Comparison of ENCODE assay signal across 10 cellular contexts in the genomic region with DNA sequence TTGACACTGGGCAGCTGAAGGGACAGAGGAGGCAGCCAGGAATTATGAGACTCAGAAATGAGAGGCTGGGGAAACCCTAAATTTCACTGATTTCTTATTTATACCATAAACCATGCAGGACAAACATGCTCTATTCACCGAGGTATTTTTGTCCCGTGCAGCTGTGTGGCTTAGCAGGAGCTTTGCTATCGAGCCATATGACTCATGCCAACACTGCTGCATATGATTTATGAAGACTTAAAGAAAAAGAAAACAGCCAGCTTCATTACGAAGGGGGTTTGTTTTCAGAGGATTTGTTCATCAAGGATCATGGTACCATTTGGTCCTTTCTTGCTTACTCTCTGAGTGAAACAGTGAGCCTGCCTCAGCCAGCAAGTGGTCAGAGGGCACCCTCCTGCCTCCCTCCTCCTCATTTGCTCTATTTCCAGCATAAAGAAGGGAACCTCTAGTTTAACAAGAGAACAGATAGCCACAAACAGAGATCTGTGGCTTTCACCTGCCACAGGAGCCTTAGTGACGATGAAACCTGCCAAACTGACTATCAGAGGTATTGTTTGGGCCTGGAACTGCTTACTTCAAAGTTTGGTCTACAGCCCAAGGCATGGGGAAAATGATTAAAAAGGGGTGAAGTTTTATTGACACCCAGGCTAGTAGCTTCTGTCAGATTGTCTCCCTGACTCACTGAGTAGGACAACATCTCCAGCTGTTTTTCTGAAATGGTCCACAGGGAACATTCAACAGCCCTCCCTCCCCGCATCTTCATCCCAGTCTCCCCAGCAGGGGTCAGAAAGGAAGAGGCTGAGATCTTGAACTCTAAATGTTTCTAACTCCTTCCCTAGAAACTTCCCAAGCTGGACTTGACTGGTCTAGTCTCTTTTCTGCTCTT.
DNase-seq lines count a peak whose midpoint lies in the region; ATAC-seq and TF ChIP-seq lines count a peak whose summit lies in the region.
"Had no signal": no experiment of that assay in that cellular context is flagged by ENCODE, and none has a peak within 500 bp of the region (broad histone marks: within the 10 kb centered on the region; RNA-seq: fewer than 3 reads in every experiment).

No MANE protein-coding gene starts in this region.

- H2AFZ ChIP-seq in hepatocyte, result no peak overlapping the region

- peak overlapping the region; percentile 19 for H3K4me3 Mint-ChIP-seq in activated T-helper 17 cell treated with anti-CD3 and anti-CD28 coated beads, Interleukin-2, amount 50 U/mL, for 72 hours

- WGBS in hepatocyte (ENCODE audit: low lambda C conversion rate, missing lambda C conversion rate), result 66% methylated on average over 6 of the region's 6 CpGs

- H3K27ac ChIP-seq in A673 (ENCODE audit: low read depth, low read length, poor library complexity, severe bottlenecking), result no peak overlapping the region
- H3K27ac ChIP-seq in hepatocyte, result peak overlapping the region; percentile 65
- H3K27ac ChIP-seq: epithelial cell of prostate had no signal

- TF ChIP-seq CTCF in A673 (conservative IDR thresholded peaks at IDR 0.05; ENCODE audit: low read depth, low read length) (no peak), HFF-Myc (IDR thresholded peaks at IDR 0.05; ENCODE audit: low read depth, low read length, missing control alignments) (peak; percentile 12), hepatocyte (IDR thresholded peaks at IDR 0.05; ENCODE audit: poor library complexity) (no peak)

- peaks cover 7% of the 10 kb centered on the region for H3K4me1 Mint-ChIP-seq in activated T-helper 17 cell treated with anti-CD3 and anti-CD28 coated beads, Interleukin-2, amount 50 U/mL, for 72 hours

- H4K20me1 ChIP-seq in hepatocyte (ENCODE audit: insufficient read depth, poor library complexity, severe bottlenecking), result no peaks in the 10 kb centered on the region

- no peak overlapping the region for H3K4me3 ChIP-seq in A673 (ENCODE audit: low read depth, low read length, poor library complexity, severe bottlenecking)
- H3K4me3 ChIP-seq in HFF-Myc (replicated peaks; ENCODE audit: low read depth, low read length), result no peak overlapping the region
- no peak overlapping the region for H3K4me3 ChIP-seq in hepatocyte

- H3K9me3 ChIP-seq in A673 (ENCODE audit: low read depth, low read length, poor library complexity, severe bottlenecking) (no peaks in the 10 kb centered on the region), hepatocyte (ENCODE audit: low read depth) (no peaks in the 10 kb centered on the region)

- intact Hi-C loops in A673 (cut with micrococcal nuclease; ENCODE audit: unreplicated experiment), result no loop called here

- POLR2A ChIA-PET in A673 (lab: Charles Lee; ENCODE audit: low non-redundant PET), result interaction anchor here (0.5 kb wide), 1 partner anchor 139 kb away, joined by 5 read pairs; no protein-coding TSS in a partner anchor

- DNase-seq in A673 (ENCODE audit: low spot score) (peak; percentile 38), HFF-Myc (ENCODE audit: extremely low read depth, low read depth) (no peak), hepatocyte (ENCODE audit: low spot score) (peak; percentile 46), T1000 (lab: John Stamatoyannopoulos, UW) (no peak), NCI-H345 treated with DMSO at 0.1 percent for 48 hours (lab: John Stamatoyannopoulos, UW; ENCODE audit: unreplicated experiment) (no peak)
- DNase-seq: DND-41 had no signal

- H3K4me1 ChIP-seq in A673 (ENCODE audit: insufficient read depth, low read length, poor library complexity, severe bottlenecking) (peaks cover 38% of the 10 kb centered on the region), hepatocyte (ENCODE audit: insufficient read depth) (peaks cover 20% of the 10 kb centered on the region)

- H3K27me3 Mint-ChIP-seq in activated T-helper 17 cell treated with anti-CD3 and anti-CD28 coated beads, Interleukin-2, amount 50 U/mL, for 72 hours, result peaks cover 16% of the 10 kb centered on the region

- BruUV-seq in A673 (replicated peaks; lab: Mats Ljungman, UMichigan), result no TSS peak

- peak overlapping the region; percentile 72 for H3K27ac Mint-ChIP-seq in activated T-helper 17 cell treated with anti-CD3 and anti-CD28 coated beads, Interleukin-2, amount 50 U/mL, for 72 hours

- peak overlapping the region; percentile 21 for H3K4me2 ChIP-seq in hepatocyte

- H3K36me3 ChIP-seq in A673 (ENCODE audit: insufficient read depth, low read length, poor library complexity, severe bottlenecking), result no peaks in the 10 kb centered on the region
- no peaks in the 10 kb centered on the region for H3K36me3 ChIP-seq in hepatocyte (replicated peaks; ENCODE audit: insufficient read depth, low read depth)

- peak; percentile 51 for ATAC-seq in activated T-helper 17 cell treated with anti-CD3 and anti-CD28 coated beads, Interleukin-2, amount 50 U/mL, for 72 hours (replicated peaks)
- ATAC-seq in GM21717 (IDR thresholded peaks at IDR 0.05; ENCODE audit: unreplicated experiment) (no peak), HG03108 (IDR thresholded peaks at IDR 0.05; ENCODE audit: unreplicated experiment) (no peak)

- no peaks in the 10 kb centered on the region for H3K36me3 Mint-ChIP-seq in activated T-helper 17 cell treated with anti-CD3 and anti-CD28 coated beads, Interleukin-2, amount 50 U/mL, for 72 hours (ENCODE audit: low read depth)

- no peaks in the 10 kb centered on the region for H3K9me3 Mint-ChIP-seq in activated T-helper 17 cell treated with anti-CD3 and anti-CD28 coated beads, Interleukin-2, amount 50 U/mL, for 72 hours

- CTCF ChIA-PET in A673 (lab: Charles Lee), result no interaction called here

- no peaks in the 10 kb centered on the region for H3K27me3 ChIP-seq in A673 (replicated peaks; ENCODE audit: insufficient read depth, low read depth, low read length, poor library complexity)
- H3K27me3 ChIP-seq in hepatocyte, result no peaks in the 10 kb centered on the region

- H3K9me2 ChIP-seq in hepatocyte (replicated peaks; ENCODE audit: insufficient read depth), result no peaks in the 10 kb centered on the region

- H3K79me2 ChIP-seq in hepatocyte, result no peaks in the 10 kb centered on the region

Comparison
In these comparisons a context has a peak if more than half of its experiments do, and no peak if none do; other contexts are left out.
1. DNase-seq: peak in A673 (single experiment) and hepatocyte (single experiment); none in HFF-Myc (single experiment), T1000 (single experiment) and NCI-H345 treated with DMSO at 0.1 percent for 48 hours (single experiment).